In the genomic region with DNA sequence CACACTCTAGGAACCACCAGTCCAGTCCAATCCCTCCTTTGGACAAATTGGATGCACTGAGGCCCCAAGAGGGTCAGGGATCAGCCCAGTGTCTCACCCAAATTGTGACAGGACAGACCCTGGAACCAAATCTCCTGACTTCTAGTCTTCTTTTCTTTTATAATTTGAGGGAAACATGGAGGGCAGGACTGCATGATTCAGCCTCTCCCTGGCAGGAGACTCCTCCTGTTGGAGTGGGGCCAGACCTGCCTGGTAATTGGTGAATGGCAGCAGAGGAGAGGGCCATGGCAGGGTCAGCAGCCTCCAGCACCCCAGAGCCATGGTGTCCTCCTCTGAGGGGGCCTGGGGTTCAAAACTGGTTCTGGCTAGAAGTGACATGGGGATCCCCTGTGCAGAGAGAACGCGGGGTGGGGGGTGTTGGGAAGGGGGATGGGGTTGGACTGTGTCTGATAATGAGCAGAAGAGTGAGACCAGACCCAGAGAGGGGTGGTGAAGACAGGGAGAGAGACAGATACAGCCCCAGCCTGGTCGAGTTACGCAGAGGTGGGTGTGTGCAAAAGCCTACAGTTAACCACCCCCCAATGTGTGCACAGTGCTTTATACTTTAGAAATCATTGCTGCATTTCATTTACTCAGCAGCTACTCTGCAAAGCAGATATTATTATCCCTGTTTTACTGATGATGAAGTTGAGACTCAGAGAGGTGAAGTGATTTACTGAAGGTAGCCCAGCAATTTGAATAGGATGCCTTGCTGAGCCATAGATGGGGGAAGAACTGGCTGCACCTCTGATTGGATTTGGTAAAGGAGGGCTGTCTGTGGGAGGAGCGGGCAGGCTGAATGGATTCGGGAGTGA, we compare ENCODE assay signal across 11 cellular contexts. TPM values are rescaled to one million over a fixed set of nuclear protein-coding genes. Genes with fewer than 3 reads are reported as not detected.
DNase-seq lines count a peak whose midpoint lies in the region; ATAC-seq and TF ChIP-seq lines count a peak whose summit lies in the region.
"Had no signal": no experiment of that assay in that cellular context is flagged by ENCODE, and none has a peak within 500 bp of the region (broad histone marks: within the 10 kb centered on the region; RNA-seq: fewer than 3 reads in every experiment).

No MANE protein-coding gene starts in this region.

- no peak overlapping the region for H3K4me3 ChIP-seq in psoas muscle
- H3K4me3 ChIP-seq: GM23338, suprapubic skin had no signal

- TF ChIP-seq CTCF in foreskin keratinocyte (conservative IDR thresholded peaks at IDR 0.05) (no peak), psoas muscle (IDR thresholded peaks at IDR 0.05) (no peak)

- WGBS in psoas muscle, 3 donors = 71 to 82% (median 72%) methylated on average over 6 of the region's 6 CpGs

- peak; percentile 72 for ATAC-seq in SK-N-SH treated with all-trans-retinoic acid at 6 μM for 48 hours
- peak; percentile 46 for ATAC-seq in foreskin keratinocyte
- ATAC-seq in psoas muscle = peak in 3 of 4 donors; percentile 18 to 37 (median 24)
- ATAC-seq in GM18505 (IDR thresholded peaks at IDR 0.05; ENCODE audit: unreplicated experiment) = no peak

- intact Hi-C loops in psoas muscle (cut with DNase I) = no loop called here

- H3K27ac ChIP-seq in foreskin keratinocyte (no peak overlapping the region), psoas muscle (peak overlapping the region; percentile 89)
- H3K27ac ChIP-seq: neutrophil, suprapubic skin had no signal

- peaks cover 23% of the 10 kb centered on the region for H3K4me1 ChIP-seq in foreskin keratinocyte
- peaks cover 73% of the 10 kb centered on the region for H3K4me1 ChIP-seq in psoas muscle

- H3K27me3 ChIP-seq in foreskin keratinocyte = no peaks in the 10 kb centered on the region
- H3K27me3 ChIP-seq in psoas muscle (ENCODE audit: insufficient read depth in 3 of 3, low read length in 2 of 3) = no peaks in the 10 kb centered on the region
- H3K27me3 ChIP-seq: suprapubic skin had no signal

- no peaks in the 10 kb centered on the region for H3K9me3 ChIP-seq in psoas muscle
- H3K9me3 ChIP-seq: neutrophil, suprapubic skin had no signal

- H3K36me3 ChIP-seq in psoas muscle (ENCODE audit: insufficient read depth in 1 of 2, low read depth in 1 of 2) = no peaks in the 10 kb centered on the region
- H3K36me3 ChIP-seq: neutrophil, suprapubic skin had no signal

- no peak for TF ChIP-seq POLR2A in GM18505 (IDR thresholded peaks at IDR 0.05; ENCODE audit: borderline replicate concordance, extremely low read depth, insufficient read depth, insufficient read length)

- DNase-seq in DMS 273 (lab: John Stamatoyannopoulos, UW; ENCODE audit: unreplicated experiment) (peak; percentile 85), foreskin keratinocyte (peak in 1 of 2 donors; percentile 58), psoas muscle (peak; percentile 69 to 85), 8988T (no peak)
- DNase-seq in activated effector memory CD4-positive, alpha-beta T cell treated with Interleukin-2 at 50 U/mL for 16 hours = no peak
- no peak for DNase-seq in stimulated activated naive CD4-positive, alpha-beta T cell (lab: John Stamatoyannopoulos, UW)

TF ChIP-seq in SK-N-SH treated with all-trans-retinoic acid at 6 μM for 48 hours, 23 proteins besides CTCF, POLR2A, EP300 and RAD21:
- no peak for TF ChIP-seq ZC3H10 (CRISPR knock-in tag; IDR thresholded peaks at IDR 0.05)
- TF ChIP-seq TCF4 (CRISPR knock-in tag; IDR thresholded peaks at IDR 0.05; ENCODE audit: borderline replicate concordance) = no peak
- no peak for TF ChIP-seq ESRRG (CRISPR knock-in tag; IDR thresholded peaks at IDR 0.05)
- TF ChIP-seq, protein P1, sequence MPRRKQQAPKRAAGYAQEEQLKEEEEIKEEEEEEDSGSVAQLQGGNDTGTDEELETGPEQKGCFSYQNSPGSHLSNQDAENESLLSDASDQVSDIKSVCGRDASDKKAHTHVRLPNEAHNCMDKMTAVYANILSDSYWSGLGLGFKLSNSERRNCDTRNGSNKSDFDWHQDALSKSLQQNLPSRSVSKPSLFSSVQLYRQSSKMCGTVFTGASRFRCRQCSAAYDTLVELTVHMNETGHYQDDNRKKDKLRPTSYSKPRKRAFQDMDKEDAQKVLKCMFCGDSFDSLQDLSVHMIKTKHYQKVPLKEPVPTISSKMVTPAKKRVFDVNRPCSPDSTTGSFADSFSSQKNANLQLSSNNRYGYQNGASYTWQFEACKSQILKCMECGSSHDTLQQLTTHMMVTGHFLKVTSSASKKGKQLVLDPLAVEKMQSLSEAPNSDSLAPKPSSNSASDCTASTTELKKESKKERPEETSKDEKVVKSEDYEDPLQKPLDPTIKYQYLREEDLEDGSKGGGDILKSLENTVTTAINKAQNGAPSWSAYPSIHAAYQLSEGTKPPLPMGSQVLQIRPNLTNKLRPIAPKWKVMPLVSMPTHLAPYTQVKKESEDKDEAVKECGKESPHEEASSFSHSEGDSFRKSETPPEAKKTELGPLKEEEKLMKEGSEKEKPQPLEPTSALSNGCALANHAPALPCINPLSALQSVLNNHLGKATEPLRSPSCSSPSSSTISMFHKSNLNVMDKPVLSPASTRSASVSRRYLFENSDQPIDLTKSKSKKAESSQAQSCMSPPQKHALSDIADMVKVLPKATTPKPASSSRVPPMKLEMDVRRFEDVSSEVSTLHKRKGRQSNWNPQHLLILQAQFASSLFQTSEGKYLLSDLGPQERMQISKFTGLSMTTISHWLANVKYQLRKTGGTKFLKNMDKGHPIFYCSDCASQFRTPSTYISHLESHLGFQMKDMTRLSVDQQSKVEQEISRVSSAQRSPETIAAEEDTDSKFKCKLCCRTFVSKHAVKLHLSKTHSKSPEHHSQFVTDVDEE (CRISPR knock-in tag; IDR thresholded peaks at IDR 0.05) = 0 out of 2 replicates have a peak, but pooled peaks have one; percentile 35
- no peak for TF ChIP-seq OSR1 (CRISPR knock-in tag; IDR thresholded peaks at IDR 0.05)
- no peak for TF ChIP-seq GLIS3 (CRISPR knock-in tag; IDR thresholded peaks at IDR 0.05)
- TF ChIP-seq ZFP3 (CRISPR knock-in tag; IDR thresholded peaks at IDR 0.05) = no peak

RNA-seq across cellular contexts. Expression of a gene that starts 3.8 kb away (rescaled TPM):
- total RNA-seq in foreskin keratinocyte (8.8 and 10.1 TPM in 2 replicates), psoas muscle (100 to 1,000 TPM; 447 to 745 (median 673) TPM)
- polyA plus RNA-seq in foreskin keratinocyte (6.9 and 7.0 TPM in 2 replicates), psoas muscle (100 to 1,000 TPM; 136 to 855 (median 503) TPM)

RNA-seq across cellular contexts. Expression of a gene that starts 24.4 kb away (rescaled TPM):
- total RNA-seq in foreskin keratinocyte = 0.34 and 0.53 TPM in 2 replicates
- 0.33 and 0.35 TPM in 2 replicates for polyA plus RNA-seq in foreskin keratinocyte
- 100 to 1,000 TPM in 1 of 4 donors, 10 to 100 TPM in 3; 29.7 to 110 (median 31.7) TPM for total RNA-seq in psoas muscle
- 10 to 100 TPM in 2 of 3 donors, 1 to 10 TPM in 1; 3.0 to 14.5 (median 14.5) TPM for polyA plus RNA-seq in psoas muscle

Comparison
In these comparisons a context has a peak if more than half of its experiments do, and no peak if none do; other contexts are left out.
1. DNase-seq: peak in DMS 273 (single experiment) and psoas muscle (2 of 2); none in 8988T (single experiment), activated effector memory CD4-positive, alpha-beta T cell treated with Interleukin-2 at 50 U/mL for 16 hours (single experiment) and stimulated activated naive CD4-positive, alpha-beta T cell (0 of 6).
2. RNA of a gene that starts 3.8 kb away (total RNA-seq): 447 to 745 TPM in psoas muscle; 8.8 to 10.1 TPM in foreskin keratinocyte; every median in the first group is over 10 times any median in the second.
3. RNA of a gene that starts 24.4 kb away (total RNA-seq): 29.7 to 110 TPM in psoas muscle; 0.34 to 0.53 TPM in foreskin keratinocyte; every median in the first group is over 10 times any median in the second.